21 cellular contexts compared by ENCODE assay signal in genomic region chr14:102225386-102225785, GRCh38.
A peak's percentile ranks its signal among the peaks of the same experiment; 100 is the strongest.
DNase-seq lines count a peak whose midpoint lies in the region; ATAC-seq and TF ChIP-seq lines count a peak whose summit lies in the region.
"Had no signal": no experiment of that assay in that cellular context is flagged by ENCODE, and none has a peak within 500 bp of the region (broad histone marks: within the 10 kb centered on the region; RNA-seq: fewer than 3 reads in every experiment).

No MANE protein-coding gene starts in this region.

- H3K9ac ChIP-seq in mammary epithelial cell (ENCODE audit: insufficient read depth, low read length): no peak overlapping the region
- H3K9ac ChIP-seq: GM23248 had no signal

- H3K27me3 ChIP-seq in mammary epithelial cell (ENCODE audit: insufficient read depth, low read length) (no peaks in the 10 kb centered on the region), thyroid gland (no peaks in the 10 kb centered on the region)
- H3K27me3 ChIP-seq: BE2C had no signal

- H3K4me2 ChIP-seq in mammary epithelial cell (ENCODE audit: insufficient read depth, low read depth, low read length): no peak overlapping the region

- no peak overlapping the region for H3K27ac ChIP-seq in mammary epithelial cell (ENCODE audit: insufficient read depth, low read depth, low read length)
- peak overlapping the region; percentile 15 to 72 (median 64) for H3K27ac ChIP-seq in thyroid gland
- H3K27ac ChIP-seq: 22Rv1, GM23248 had no signal

- no peak overlapping the region for H3K4me3 Mint-ChIP-seq in activated naive CD4-positive, alpha-beta T cell treated with anti-CD3 and anti-CD28 coated beads for 36 hours
- H3K4me3 Mint-ChIP-seq: CD8-positive, alpha-beta memory T cell had no signal

- dilution Hi-C loops in mammary epithelial cell (cut with HindIII; ENCODE audit: low sequenced_read_pairs): no loop called here

- H3K4me1 ChIP-seq in mammary epithelial cell (ENCODE audit: insufficient read depth, low read length) (peaks cover 15% of the 10 kb centered on the region), thyroid gland (peaks cover 0 to 22% of the 10 kb centered on the region in 2 donors)

- BruUV-seq in mammary epithelial cell (replicated peaks; lab: Mats Ljungman, UMichigan): TSS peak; percentile 9

- H3K27ac Mint-ChIP-seq in activated naive CD4-positive, alpha-beta T cell treated with anti-CD3 and anti-CD28 coated beads, Interleukin-2, amount 50 U/mL, for 72 hours: peak overlapping the region; percentile 7 to 74
- no peak overlapping the region for H3K27ac Mint-ChIP-seq in activated naive CD4-positive, alpha-beta T cell treated with anti-CD3 and anti-CD28 coated beads for 36 hours

- no peaks in the 10 kb centered on the region for H3K9me3 ChIP-seq in mammary epithelial cell (replicated peaks; ENCODE audit: insufficient read depth, low read length)
- H3K9me3 ChIP-seq in thyroid gland: no peaks in the 10 kb centered on the region
- H3K9me3 ChIP-seq: BE2C had no signal

- no peaks in the 10 kb centered on the region for H3K9me3 Mint-ChIP-seq in activated naive CD4-positive, alpha-beta T cell treated with anti-CD3 and anti-CD28 coated beads, Interleukin-2, amount 50 U/mL, for 72 hours
- no peaks in the 10 kb centered on the region for H3K9me3 Mint-ChIP-seq in activated naive CD4-positive, alpha-beta T cell treated with anti-CD3 and anti-CD28 coated beads for 36 hours
- H3K9me3 Mint-ChIP-seq: CD8-positive, alpha-beta memory T cell had no signal

- no peak overlapping the region for H3K4me3 ChIP-seq in mammary epithelial cell (replicated peaks in 1 of 3; ENCODE audit: insufficient read depth in 1 of 3, low read depth in 2 of 3, low read length in 3 of 3)
- no peak overlapping the region for H3K4me3 ChIP-seq in thyroid gland (replicated peaks in 1 of 3)
- H3K4me3 ChIP-seq: GM12878, GM23248 had no signal

- H4K20me1 ChIP-seq in mammary epithelial cell (ENCODE audit: insufficient read depth, low read length): no peaks in the 10 kb centered on the region

- H3K27me3 Mint-ChIP-seq in activated naive CD4-positive, alpha-beta T cell treated with anti-CD3 and anti-CD28 coated beads for 36 hours (ENCODE audit: low read depth): no peaks in the 10 kb centered on the region
- H3K27me3 Mint-ChIP-seq: CD8-positive, alpha-beta memory T cell had no signal

- peaks cover 7% of the 10 kb centered on the region for H3K4me1 Mint-ChIP-seq in activated naive CD4-positive, alpha-beta T cell treated with anti-CD3 and anti-CD28 coated beads for 36 hours (ENCODE audit: low read depth)
- H3K4me1 Mint-ChIP-seq: CD8-positive, alpha-beta memory T cell had no signal

- DNase-seq in activated naive CD4-positive, alpha-beta T cell treated with anti-CD3 and anti-CD28 coated beads, Interleukin-2, amount 50 U/mL, for 72 hours (ENCODE audit: low spot score in 2 of 2): no peak
- DNase-seq in activated naive CD4-positive, alpha-beta T cell treated with anti-CD3 and anti-CD28 coated beads for 36 hours: no peak
- DNase-seq in mammary epithelial cell: no peak
- DNase-seq in kidney glomerular epithelial cell (lab: John Stamatoyannopoulos, UW): peak; percentile 66
- DNase-seq in thyroid gland: peak; percentile 79 to 87
- no peak for DNase-seq in EL
- DNase-seq in iPS-NIHi11 (ENCODE audit: low spot score): no peak
- no peak for DNase-seq in effector CD4-positive, alpha-beta T cell
- DNase-seq: BE2C; CD8-positive, alpha-beta memory T cell; DND-41; GDM1; GM23248; KBM-7; NCI-H1436; NCI-H2029; NCI-H774; Right ventricle myocardium superior had no signal

- H3K36me3 ChIP-seq in mammary epithelial cell (ENCODE audit: insufficient read depth, low read length) (no peaks in the 10 kb centered on the region), thyroid gland (peaks cover 0 to 6% of the 10 kb centered on the region in 2 donors)

- intact Hi-C loops in activated naive CD4-positive, alpha-beta T cell treated with anti-CD3 and anti-CD28 coated beads for 36 hours (cut with micrococcal nuclease): no loop called here
- intact Hi-C loops in mammary epithelial cell (cut with micrococcal nuclease): no loop called here
- intact Hi-C loops in thyroid gland (cut with DNase I): loop anchor here (10.0 kb wide), 1 partner anchor 161 kb away; no protein-coding TSS in a partner anchor

- TF ChIP-seq POLR2A in thyroid gland (IDR thresholded peaks at IDR 0.05): no peak

- H3K79me2 ChIP-seq in mammary epithelial cell (ENCODE audit: insufficient read depth, low read length): no peaks in the 10 kb centered on the region

- TF ChIP-seq CTCF in mammary epithelial cell (conservative IDR thresholded peaks at IDR 0.05 in 1 of 2, IDR thresholded peaks at IDR 0.05 in 1 of 2; ENCODE audit: extremely low read depth in 1 of 2, insufficient read depth in 1 of 2, low read depth in 1 of 2, low read length in 2 of 2): no peak
- no peak for TF ChIP-seq CTCF in thyroid gland (IDR thresholded peaks at IDR 0.05)

- 98% methylated on average over 7 of the region's 7 CpGs for WGBS in mammary epithelial cell (ENCODE audit: low coverage, missing lambda C conversion rate)
- 37 to 50% methylated on average over 7 of the region's 7 CpGs for WGBS in thyroid gland, 2 donors

- CTCF ChIA-PET in activated naive CD4-positive, alpha-beta T cell treated with anti-CD3 and anti-CD28 coated beads for 36 hours (lab: Charles Lee): no interaction called here
- CTCF ChIA-PET in mammary epithelial cell (lab: Charles Lee; ENCODE audit: low non-redundant PET): no interaction called here

- ATAC-seq in activated naive CD4-positive, alpha-beta T cell treated with anti-CD3 and anti-CD28 coated beads, Interleukin-2, amount 50 U/mL, for 72 hours: no peak
- ATAC-seq: GM12878, HCT116 had no signal

- H3K36me3 Mint-ChIP-seq in activated naive CD4-positive, alpha-beta T cell treated with anti-CD3 and anti-CD28 coated beads, Interleukin-2, amount 50 U/mL, for 72 hours: no peaks in the 10 kb centered on the region
- no peaks in the 10 kb centered on the region for H3K36me3 Mint-ChIP-seq in activated naive CD4-positive, alpha-beta T cell treated with anti-CD3 and anti-CD28 coated beads for 36 hours (ENCODE audit: low read depth)

- H2AFZ ChIP-seq in mammary epithelial cell (ENCODE audit: low read depth, low read length): no peak overlapping the region
- H2AFZ ChIP-seq: GM23248 had no signal

- in situ Hi-C loops in mammary epithelial cell (cut with MboI; ENCODE audit: low sequenced_read_pairs in 2 of 2): no loop called here

Comparison
In these comparisons a context has a peak if more than half of its experiments do, and no peak if none do; other contexts are left out.
1. DNase-seq: peak in kidney glomerular epithelial cell (single experiment) and thyroid gland (2 of 2); none in activated naive CD4-positive, alpha-beta T cell treated with anti-CD3 and anti-CD28 coated beads, Interleukin-2, amount 50 U/mL, for 72 hours (0 of 2), activated naive CD4-positive, alpha-beta T cell treated with anti-CD3 and anti-CD28 coated beads for 36 hours (single experiment), mammary epithelial cell (single experiment), EL (single experiment), iPS-NIHi11 (single experiment) and effector CD4-positive, alpha-beta T cell (single experiment).